ENCODE assay signal across 9 cellular contexts in the genomic region with DNA sequence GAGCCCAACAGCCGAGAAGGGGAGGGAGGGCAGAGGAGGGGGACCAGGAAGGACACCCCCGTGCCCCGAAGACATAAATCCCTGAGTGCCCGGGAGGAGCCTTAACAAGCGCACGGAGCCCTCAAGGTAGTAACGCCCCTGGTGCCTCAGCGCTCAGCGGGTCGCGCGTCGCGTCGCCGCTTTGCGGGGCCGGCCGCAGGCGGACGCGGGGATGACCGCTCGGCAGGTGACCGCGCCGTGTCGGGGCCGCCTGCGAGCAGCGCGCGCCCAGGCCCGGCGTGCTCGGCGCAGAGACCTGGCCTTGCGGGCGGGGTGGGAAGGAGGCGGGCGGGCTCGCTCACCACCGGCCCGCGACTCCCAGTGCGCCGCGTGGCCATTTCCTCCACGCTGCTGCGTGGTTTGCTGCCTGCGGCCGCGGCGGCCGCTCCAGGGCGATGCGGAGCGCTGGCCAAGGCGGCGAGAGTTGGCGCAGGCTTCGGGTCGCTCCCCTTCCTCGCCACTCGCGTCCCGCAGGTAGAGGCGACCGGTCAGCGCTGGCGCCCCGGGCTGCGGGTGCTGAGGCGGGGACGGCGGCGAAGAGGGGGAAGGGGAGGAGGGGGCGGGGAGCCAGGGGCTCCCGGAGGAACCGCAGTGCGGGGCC.
DNase-seq lines count a peak whose midpoint lies in the region; ATAC-seq and TF ChIP-seq lines count a peak whose summit lies in the region.
"Had no signal": no experiment of that assay in that cellular context is flagged by ENCODE, and none has a peak within 500 bp of the region (broad histone marks: within the 10 kb centered on the region; RNA-seq: fewer than 3 reads in every experiment).

No MANE protein-coding gene starts in this region.

- in situ Hi-C loops in astrocyte of the cerebellum (cut with HindIII; ENCODE audit: low sequenced_read_pairs), result no loop called here

- H3K9ac ChIP-seq in iPS-15b (ENCODE audit: low read depth, low read length), result peak overlapping the region; percentile 28

- no peaks in the 10 kb centered on the region for H3K9me3 ChIP-seq in iPS-15b (ENCODE audit: control insufficient read depth, insufficient read depth, low read length)

- peak overlapping the region in 18 of 21 experiments; percentile 37 to 87 (median 74) for H3K27ac ChIP-seq in skin epidermis

- ATAC-seq in GM19463 (IDR thresholded peaks at IDR 0.05; ENCODE audit: unreplicated experiment) (peak; percentile 16), HG03442 (IDR thresholded peaks at IDR 0.05; ENCODE audit: unreplicated experiment) (peak; percentile 14)
- ATAC-seq: K562 had no signal

- H3K27me3 ChIP-seq in iPS-15b (ENCODE audit: control insufficient read depth, insufficient read depth, low read length), result peaks cover 35% of the 10 kb centered on the region

- TF ChIP-seq CTCF in astrocyte of the cerebellum (IDR thresholded peaks at IDR 0.05; ENCODE audit: low read depth, low read length, missing control alignments), result no peak

- peaks cover 8% of the 10 kb centered on the region for H3K4me1 ChIP-seq in iPS-15b (ENCODE audit: control insufficient read depth, insufficient read depth, low read length)

- DNase-seq in COR-L47 (lab: John Stamatoyannopoulos, UW) (peak; percentile 80), astrocyte of the cerebellum (ENCODE audit: low read depth) (no peak), NCI-H1092 (lab: John Stamatoyannopoulos, UW) (no peak), NCI-H187 treated with DMSO at 0.1 percent for 48 hours (lab: John Stamatoyannopoulos, UW) (no peak)

- H3K4me3 ChIP-seq in astrocyte of the cerebellum (ENCODE audit: low read depth, low read length) (peak overlapping the region; percentile 61), iPS-15b (ENCODE audit: low read depth, low read length) (peak overlapping the region; percentile 87), skin epidermis (peak overlapping the region; percentile 39 to 73 (median 58))
- H3K4me3 ChIP-seq: K562 had no signal

- H3K36me3 ChIP-seq in iPS-15b (ENCODE audit: control insufficient read depth, insufficient read depth, low read length), result no peaks in the 10 kb centered on the region
